9 cellular contexts compared by ENCODE assay signal in genomic region chr2:17823646-17824045, GRCh38. TPM values are rescaled to one million over a fixed set of nuclear protein-coding genes. Genes with fewer than 3 reads are reported as not detected.
"Had no signal": no experiment of that assay in that cellular context is flagged by ENCODE, and none has a peak within 500 bp of the region (broad histone marks: within the 10 kb centered on the region; RNA-seq: fewer than 3 reads in every experiment).

No MANE protein-coding gene starts in this region.

RNA-seq across cellular contexts. Expression of gene MSGN1, which starts 7.4 kb away (rescaled TPM):
- total RNA-seq: activated CD4-positive, alpha-beta T cell treated with anti-CD3 and anti-CD28 coated beads, Interleukin-2, amount 10 ng/mL, durations not matched to agents 24 days and 14 days; activated CD8-positive, alpha-beta memory T cell treated with anti-CD3 and anti-CD28 coated beads, Interleukin-2, amount 10 ng/mL, durations not matched to agents 7 days and 5 days; activated T-helper 1 cell treated with anti-CD3 and anti-CD28 coated beads, Interleukin-12 subunit alpha, Interleukin-12 subunit beta, Interleukin-2, Interleukin-4 antibody, amounts not matched to agents 30 ng/mL and 10 ng/mL and 1 ng/mL, durations not matched to agents 14 hours and 24 hours and 36 hours; aorta; breast epithelium; M059J; RPMI7951; T-helper 17 cell; WTC11 had no signal
- polyA plus RNA-seq: aorta had no signal

RNA-seq across cellular contexts. Expression of gene KCNS3, which starts 54.8 kb away (rescaled TPM):
- total RNA-seq: activated CD4-positive, alpha-beta T cell treated with anti-CD3 and anti-CD28 coated beads, Interleukin-2, amount 10 ng/mL, durations not matched to agents 24 days and 14 days; activated CD8-positive, alpha-beta memory T cell treated with anti-CD3 and anti-CD28 coated beads, Interleukin-2, amount 10 ng/mL, durations not matched to agents 7 days and 5 days; activated T-helper 1 cell treated with anti-CD3 and anti-CD28 coated beads, Interleukin-12 subunit alpha, Interleukin-12 subunit beta, Interleukin-2, Interleukin-4 antibody, amounts not matched to agents 30 ng/mL and 10 ng/mL and 1 ng/mL, durations not matched to agents 14 hours and 24 hours and 36 hours; T-helper 17 cell had no signal
